Comparison of ENCODE assay signal across 1 cellular context in the genomic region with DNA sequence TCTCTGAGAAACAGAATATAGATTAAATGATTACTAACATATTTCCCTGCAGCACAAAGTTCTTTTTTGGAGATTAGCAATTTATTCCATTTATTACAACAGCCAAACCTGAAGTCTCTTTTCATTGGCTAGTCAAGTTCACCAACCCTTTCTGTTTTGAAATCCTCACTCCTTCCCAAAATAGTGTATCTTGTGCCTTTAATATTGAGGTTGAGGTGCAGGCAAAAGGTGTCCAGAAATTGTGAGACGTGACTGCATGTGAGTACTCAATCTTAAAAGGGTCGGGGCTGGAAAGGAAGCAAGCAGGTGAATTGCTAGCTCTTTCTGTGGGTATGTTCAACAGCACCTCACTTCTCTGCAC.
TF ChIP-seq lines count a peak whose summit lies in the region.

No MANE protein-coding gene starts in this region.

TF ChIP-seq in WTC11, 78 proteins besides CTCF, POLR2A, EP300 and RAD21 (continued from another document):
- TF ChIP-seq, protein P1, sequence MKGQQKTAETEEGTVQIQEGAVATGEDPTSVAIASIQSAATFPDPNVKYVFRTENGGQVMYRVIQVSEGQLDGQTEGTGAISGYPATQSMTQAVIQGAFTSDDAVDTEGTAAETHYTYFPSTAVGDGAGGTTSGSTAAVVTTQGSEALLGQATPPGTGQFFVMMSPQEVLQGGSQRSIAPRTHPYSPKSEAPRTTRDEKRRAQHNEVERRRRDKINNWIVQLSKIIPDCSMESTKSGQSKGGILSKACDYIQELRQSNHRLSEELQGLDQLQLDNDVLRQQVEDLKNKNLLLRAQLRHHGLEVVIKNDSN (CRISPR knock-in tag; IDR thresholded peaks at IDR 0.05), result no peak
- TF ChIP-seq GRHL2 (CRISPR knock-in tag; IDR thresholded peaks at IDR 0.05; ENCODE audit: insufficient replicate concordance, severe bottlenecking) (no peak), NFYB (CRISPR knock-in tag; conservative IDR thresholded peaks at IDR 0.05; ENCODE audit: low read depth) (no peak), STAT6 (CRISPR knock-in tag; conservative IDR thresholded peaks at IDR 0.05; ENCODE audit: low read depth) (no peak), ELF4 (CRISPR knock-in tag; IDR thresholded peaks at IDR 0.05; ENCODE audit: low read depth) (no peak), EMX1 (CRISPR knock-in tag; IDR thresholded peaks at IDR 0.05) (no peak), GABPB1 (CRISPR knock-in tag; IDR thresholded peaks at IDR 0.05) (no peak)
- TF ChIP-seq, protein P2, sequence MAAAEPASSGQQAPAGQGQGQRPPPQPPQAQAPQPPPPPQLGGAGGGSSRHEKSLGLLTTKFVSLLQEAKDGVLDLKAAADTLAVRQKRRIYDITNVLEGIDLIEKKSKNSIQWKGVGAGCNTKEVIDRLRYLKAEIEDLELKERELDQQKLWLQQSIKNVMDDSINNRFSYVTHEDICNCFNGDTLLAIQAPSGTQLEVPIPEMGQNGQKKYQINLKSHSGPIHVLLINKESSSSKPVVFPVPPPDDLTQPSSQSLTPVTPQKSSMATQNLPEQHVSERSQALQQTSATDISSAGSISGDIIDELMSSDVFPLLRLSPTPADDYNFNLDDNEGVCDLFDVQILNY (CRISPR knock-in tag; IDR thresholded peaks at IDR 0.05), result no peak
